Comparison of ENCODE assay signal across 14 cellular contexts in the genomic region with DNA sequence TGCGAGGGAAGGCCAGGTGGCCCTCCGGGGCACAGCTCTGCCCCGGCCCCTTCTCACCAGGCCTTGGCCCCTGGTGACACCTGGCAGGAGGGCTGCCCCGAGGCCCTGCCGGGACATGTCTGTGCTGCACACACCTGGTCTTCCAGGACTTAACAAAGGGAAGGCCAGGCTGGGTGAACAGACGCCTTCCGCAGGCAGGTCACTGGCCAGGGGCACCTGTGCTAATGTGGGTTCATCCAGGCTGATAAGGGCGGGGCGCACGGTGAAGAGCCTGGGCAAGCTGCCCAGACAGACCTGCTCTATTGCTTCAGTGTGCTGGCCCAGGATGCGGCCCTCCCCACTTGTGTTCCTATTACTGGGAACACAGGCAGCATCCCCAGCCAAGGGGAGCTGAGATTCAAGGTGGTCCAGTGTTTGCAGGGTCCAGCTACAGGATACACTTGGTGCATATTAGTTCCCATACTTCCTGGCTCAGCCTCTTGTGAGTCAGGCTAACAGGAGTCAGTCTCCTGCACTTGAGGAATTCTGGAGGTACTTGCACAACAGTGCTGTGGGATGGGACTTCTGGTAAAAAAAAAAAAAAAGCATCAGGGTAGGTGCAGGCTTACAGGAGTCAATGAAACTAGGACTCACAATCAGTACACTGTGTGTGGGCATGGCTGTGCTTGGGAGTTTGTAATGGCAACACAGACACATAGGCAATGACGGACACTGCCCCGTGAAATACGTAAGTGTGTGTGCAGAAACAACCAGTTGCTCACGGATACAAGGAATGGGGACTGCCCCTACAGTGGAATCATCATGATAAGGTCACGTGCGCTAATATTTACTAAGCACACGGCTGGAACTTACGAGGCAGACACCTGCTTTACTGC.
DNase-seq lines count a peak whose midpoint lies in the region; ATAC-seq and TF ChIP-seq lines count a peak whose summit lies in the region.
"Had no signal": no experiment of that assay in that cellular context is flagged by ENCODE, and none has a peak within 500 bp of the region (broad histone marks: within the 10 kb centered on the region; RNA-seq: fewer than 3 reads in every experiment).

No MANE protein-coding gene starts in this region.

- DNase-seq in LNCaP clone FGC (ENCODE audit: low read depth): peak; percentile 91
- DNase-seq in left lobe of liver (ENCODE audit: low spot score): peak; percentile 86
- DNase-seq in spleen: no peak
- no peak for DNase-seq in WTC11 (ENCODE audit: low spot score)
- no peak for DNase-seq in ecto neural progenitor cell (ENCODE audit: low spot score)
- DNase-seq: activated CD4-positive, alpha-beta T cell treated with anti-CD3 and anti-CD28 coated beads for 48 hours; activated naive CD4-positive, alpha-beta T cell treated with anti-CD3 and anti-CD28 coated beads for 36 hours; effector CD4-positive, alpha-beta T cell; NCI-H82 had no signal

- intact Hi-C loops in spleen (cut with DNase I; ENCODE audit: low total_unique reads): no loop called here

- CTCF ChIA-PET in WTC11 (lab: Charles Lee): no interaction called here

- peak overlapping the region; percentile 38 for H3K27ac ChIP-seq in 22Rv1
- H3K27ac ChIP-seq in angular gyrus (ENCODE audit: low read depth, low read length): peak overlapping the region; percentile 8
- no peak overlapping the region for H3K27ac ChIP-seq in spleen

- H3K36me3 ChIP-seq in spleen: peaks cover 0 to 100% (median 79%) of the 10 kb centered on the region in 6 donors

- peaks cover 6 to 33% (median 17%) of the 10 kb centered on the region in 6 donors for H3K4me1 ChIP-seq in spleen

- POLR2A ChIA-PET in WTC11 (lab: Charles Lee): no interaction called here

- H3K4me3 ChIP-seq in LNCaP clone FGC (ENCODE audit: low read depth, low read length) (peak overlapping the region; percentile 24), spleen (no peak overlapping the region)
- H3K4me3 ChIP-seq: GM23338, K562 had no signal

- 86 to 94% (median 92%) methylated on average over 15 to 19 of the region's 19 CpGs for WGBS in spleen, 5 donors

- TF ChIP-seq CTCF in 22Rv1 (IDR thresholded peaks at IDR 0.05): no peak
- TF ChIP-seq CTCF in LNCaP clone FGC (IDR thresholded peaks at IDR 0.05; ENCODE audit: control insufficient read depth, extremely low read depth, insufficient read depth): no peak
- TF ChIP-seq CTCF in spleen (IDR thresholded peaks at IDR 0.05 in 8 of 11, conservative IDR thresholded peaks at IDR 0.05 in 3 of 11): no peak
- TF ChIP-seq CTCF in WTC11 (IDR thresholded peaks at IDR 0.05): no peak

- H3K36me3 Mint-ChIP-seq in WTC11: peaks cover 10% of the 10 kb centered on the region; the same call in 1 of the 2 replicates

- H3K27ac Mint-ChIP-seq in WTC11: no peak overlapping the region
- H3K27ac Mint-ChIP-seq: activated naive CD4-positive, alpha-beta T cell treated with anti-CD3 and anti-CD28 coated beads for 36 hours; GM23338 had no signal

- H3K27me3 Mint-ChIP-seq in WTC11 (ENCODE audit: low read depth): no peaks in the 10 kb centered on the region

- 0 out of 2 replicates have a peak, but pooled peaks cover 2% of the 10 kb centered on the region for H3K4me1 Mint-ChIP-seq in WTC11

- H3K9me3 ChIP-seq in spleen: no peaks in the 10 kb centered on the region

- no peak overlapping the region for H3K4me3 Mint-ChIP-seq in WTC11
- H3K4me3 Mint-ChIP-seq: activated naive CD4-positive, alpha-beta T cell treated with anti-CD3 and anti-CD28 coated beads for 36 hours; GM23338 had no signal

- H3K9me3 Mint-ChIP-seq in WTC11: no peaks in the 10 kb centered on the region
- H3K9me3 Mint-ChIP-seq: activated naive CD4-positive, alpha-beta T cell treated with anti-CD3 and anti-CD28 coated beads for 36 hours; GM23338 had no signal

- ATAC-seq in left lobe of liver (peak; percentile 93), GM21717 (IDR thresholded peaks at IDR 0.05; ENCODE audit: unreplicated experiment) (no peak), WTC11 (no peak)
- ATAC-seq: GM23338, K562 had no signal

- no peaks in the 10 kb centered on the region for H3K27me3 ChIP-seq in spleen (replicated peaks in 1 of 7)

- TF ChIP-seq POLR2A in spleen (IDR thresholded peaks at IDR 0.05): no peak

TF ChIP-seq in WTC11, 78 proteins besides CTCF, POLR2A, EP300 and RAD21:
- no peak for TF ChIP-seq ZNF416 (CRISPR knock-in tag; IDR thresholded peaks at IDR 0.05)
- no peak for TF ChIP-seq TEAD4 (CRISPR knock-in tag; IDR thresholded peaks at IDR 0.05)
- TF ChIP-seq CREM (CRISPR knock-in tag; IDR thresholded peaks at IDR 0.05): no peak
- TF ChIP-seq, protein P1, sequence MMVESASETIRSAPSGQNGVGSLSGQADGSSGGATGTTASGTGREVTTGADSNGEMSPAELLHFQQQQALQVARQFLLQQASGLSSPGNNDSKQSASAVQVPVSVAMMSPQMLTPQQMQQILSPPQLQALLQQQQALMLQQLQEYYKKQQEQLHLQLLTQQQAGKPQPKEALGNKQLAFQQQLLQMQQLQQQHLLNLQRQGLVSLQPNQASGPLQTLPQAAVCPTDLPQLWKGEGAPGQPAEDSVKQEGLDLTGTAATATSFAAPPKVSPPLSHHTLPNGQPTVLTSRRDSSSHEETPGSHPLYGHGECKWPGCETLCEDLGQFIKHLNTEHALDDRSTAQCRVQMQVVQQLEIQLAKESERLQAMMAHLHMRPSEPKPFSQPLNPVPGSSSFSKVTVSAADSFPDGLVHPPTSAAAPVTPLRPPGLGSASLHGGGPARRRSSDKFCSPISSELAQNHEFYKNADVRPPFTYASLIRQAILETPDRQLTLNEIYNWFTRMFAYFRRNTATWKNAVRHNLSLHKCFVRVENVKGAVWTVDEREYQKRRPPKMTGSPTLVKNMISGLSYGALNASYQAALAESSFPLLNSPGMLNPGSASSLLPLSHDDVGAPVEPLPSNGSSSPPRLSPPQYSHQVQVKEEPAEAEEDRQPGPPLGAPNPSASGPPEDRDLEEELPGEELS (CRISPR knock-in tag; IDR thresholded peaks at IDR 0.05): no peak
- no peak for TF ChIP-seq ZNF219 (CRISPR knock-in tag; IDR thresholded peaks at IDR 0.05; ENCODE audit: borderline replicate concordance)
- TF ChIP-seq, protein P2, sequence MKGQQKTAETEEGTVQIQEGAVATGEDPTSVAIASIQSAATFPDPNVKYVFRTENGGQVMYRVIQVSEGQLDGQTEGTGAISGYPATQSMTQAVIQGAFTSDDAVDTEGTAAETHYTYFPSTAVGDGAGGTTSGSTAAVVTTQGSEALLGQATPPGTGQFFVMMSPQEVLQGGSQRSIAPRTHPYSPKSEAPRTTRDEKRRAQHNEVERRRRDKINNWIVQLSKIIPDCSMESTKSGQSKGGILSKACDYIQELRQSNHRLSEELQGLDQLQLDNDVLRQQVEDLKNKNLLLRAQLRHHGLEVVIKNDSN (CRISPR knock-in tag; IDR thresholded peaks at IDR 0.05): no peak
- TF ChIP-seq, protein P3, sequence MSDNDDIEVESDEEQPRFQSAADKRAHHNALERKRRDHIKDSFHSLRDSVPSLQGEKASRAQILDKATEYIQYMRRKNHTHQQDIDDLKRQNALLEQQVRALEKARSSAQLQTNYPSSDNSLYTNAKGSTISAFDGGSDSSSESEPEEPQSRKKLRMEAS (CRISPR knock-in tag; IDR thresholded peaks at IDR 0.05): no peak
- TF ChIP-seq CBFB (CRISPR knock-in tag; IDR thresholded peaks at IDR 0.05; ENCODE audit: low read depth): no peak
- TF ChIP-seq TCF7 (CRISPR knock-in tag; IDR thresholded peaks at IDR 0.05; ENCODE audit: low read depth): no peak
- no peak for TF ChIP-seq NFATC4 (CRISPR knock-in tag; IDR thresholded peaks at IDR 0.05)
- no peak for TF ChIP-seq OVOL2 (CRISPR knock-in tag; IDR thresholded peaks at IDR 0.05; ENCODE audit: borderline replicate concordance)
- no peak for TF ChIP-seq IRF2 (CRISPR knock-in tag; IDR thresholded peaks at IDR 0.05; ENCODE audit: borderline replicate concordance, low read depth)
- TF ChIP-seq ZNF263 (CRISPR knock-in tag; IDR thresholded peaks at IDR 0.05; ENCODE audit: low read depth): no peak
- no peak for TF ChIP-seq ATF3 (CRISPR knock-in tag; conservative IDR thresholded peaks at IDR 0.05)
- TF ChIP-seq ZBTB43 (CRISPR knock-in tag; IDR thresholded peaks at IDR 0.05): no peak

Comparison
In these comparisons a context has a peak if more than half of its experiments do, and no peak if none do; other contexts are left out.
1. H3K27ac ChIP-seq: peak in 22Rv1 (single experiment) and angular gyrus (single experiment); none in spleen (0 of 8).
2. DNase-seq: peak in LNCaP clone FGC (single experiment) and left lobe of liver (single experiment); none in spleen (single experiment), WTC11 (single experiment) and ecto neural progenitor cell (single experiment).